ENCODE assay signal across 11 cellular contexts in the genomic region with DNA sequence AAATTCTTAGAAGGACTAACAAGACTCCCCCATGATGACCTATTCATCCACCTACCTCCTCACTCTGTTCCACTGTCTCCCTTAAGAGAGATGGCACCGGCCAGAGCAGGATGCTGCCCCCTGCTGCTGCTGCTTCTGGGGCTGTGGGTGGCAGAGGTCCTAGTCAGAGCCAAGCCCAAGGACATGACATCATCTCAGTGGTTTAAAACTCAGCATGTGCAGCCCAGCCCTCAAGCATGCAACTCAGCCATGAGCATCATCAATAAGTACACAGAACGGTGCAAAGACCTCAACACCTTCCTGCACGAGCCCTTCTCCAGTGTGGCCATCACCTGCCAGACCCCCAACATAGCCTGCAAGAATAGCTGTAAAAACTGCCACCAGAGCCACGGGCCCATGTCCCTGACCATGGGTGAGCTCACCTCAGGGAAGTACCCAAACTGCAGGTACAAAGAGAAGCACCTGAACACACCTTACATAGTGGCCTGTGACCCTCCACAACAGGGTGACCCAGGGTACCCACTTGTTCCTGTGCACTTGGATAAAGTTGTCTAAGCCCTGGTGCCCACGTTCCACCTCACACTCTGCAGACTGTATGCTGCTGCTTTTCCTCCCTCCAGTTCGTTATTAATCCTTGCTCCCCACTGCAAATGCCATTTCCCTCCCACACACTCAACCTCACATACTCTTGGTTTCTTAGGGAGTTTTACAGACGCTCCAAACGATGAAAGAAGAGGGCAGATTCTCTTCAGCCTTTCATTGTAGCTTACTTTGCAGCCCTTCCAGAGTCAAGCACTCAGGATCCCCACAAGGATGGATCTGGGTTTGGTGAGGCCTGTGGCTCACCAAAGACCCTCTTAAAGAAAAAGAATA. TPM values are rescaled to one million over a fixed set of nuclear protein-coding genes. Genes with fewer than 3 reads are reported as not detected.
DNase-seq lines count a peak whose midpoint lies in the region; ATAC-seq, FAIRE-seq and TF ChIP-seq lines count a peak whose summit lies in the region.
"Had no signal": no experiment of that assay in that cellular context is flagged by ENCODE, and none has a peak within 500 bp of the region (broad histone marks: within the 10 kb centered on the region; RNA-seq: fewer than 3 reads in every experiment).

Gene RNASE8 (plus strand): TSS at position 20 of the 873 bp plus-strand sequence. CDS start 71 bp downstream, at position 91.

- no peaks in the 10 kb centered on the region for H3K79me2 ChIP-seq in astrocyte (ENCODE audit: insufficient read depth, low read length)

- peak within 1 kb of the TSS; percentile 20 for H3K4me3 Mint-ChIP-seq in astrocyte (ENCODE audit: unreplicated experiment)
- H3K4me3 Mint-ChIP-seq: naive thymus-derived CD8-positive, alpha-beta T cell had no signal

- POLR2A ChIA-PET in HEK293 (lab: Yijun Ruan, JAX) = interaction anchor here (0.6 kb wide), 1 partner anchor 13 kb away, joined by 3 read pairs; no protein-coding TSS in a partner anchor

- H3K4me3 ChIP-seq in HEK293 (ENCODE audit: low read depth, low read length) (no peak within 1 kb of the TSS), astrocyte (ENCODE audit: insufficient read depth, low read depth, low read length) (no peak within 1 kb of the TSS), psoas muscle (no peak within 1 kb of the TSS)

- H3K27ac Mint-ChIP-seq in astrocyte (ENCODE audit: unreplicated experiment) = peak within 1 kb of the TSS; percentile 85

- H3K36me3 Mint-ChIP-seq in astrocyte (ENCODE audit: low read depth, unreplicated experiment) = no peaks in the 10 kb centered on the region
- H3K36me3 Mint-ChIP-seq: naive thymus-derived CD8-positive, alpha-beta T cell had no signal

- DNase-seq in AML-193 (lab: John Stamatoyannopoulos, UW) (peak; percentile 25 to 26), astrocyte (ENCODE audit: low read depth) (peak; percentile 54), myocyte (ENCODE audit: low read depth) (peak; percentile 47), NCI-H2196 (lab: John Stamatoyannopoulos, UW; ENCODE audit: unreplicated experiment) (no peak), psoas muscle (no peak), retina (no peak)
- DNase-seq: Kasumi-1; naive thymus-derived CD8-positive, alpha-beta T cell had no signal

- TF ChIP-seq CTCF in HEK293 (tag by site-specific recombination; IDR thresholded peaks at IDR 0.05) (no peak), astrocyte (IDR thresholded peaks at IDR 0.05; ENCODE audit: insufficient read depth, low read depth, low read length) (no peak), psoas muscle (IDR thresholded peaks at IDR 0.05) (no peak)

- H3K36me3 ChIP-seq in HEK293 (ENCODE audit: control insufficient read depth in 2 of 2, insufficient read depth in 1 of 2, low read length in 2 of 2) = no peaks in the 10 kb centered on the region
- H3K36me3 ChIP-seq in astrocyte (ENCODE audit: insufficient read depth, low read length) = no peaks in the 10 kb centered on the region
- H3K36me3 ChIP-seq in psoas muscle (ENCODE audit: insufficient read depth in 1 of 2, low read depth in 1 of 2) = no peaks in the 10 kb centered on the region

- no peaks in the 10 kb centered on the region for H3K27me3 Mint-ChIP-seq in astrocyte (ENCODE audit: low read depth, unreplicated experiment)

- H3K9me3 ChIP-seq in HEK293 (ENCODE audit: control insufficient read depth, insufficient read depth, low read depth, low read length) (no peaks in the 10 kb centered on the region), astrocyte (ENCODE audit: insufficient read depth, low read depth, low read length) (no peaks in the 10 kb centered on the region), psoas muscle (no peaks in the 10 kb centered on the region)

- ATAC-seq in HG02588 (IDR thresholded peaks at IDR 0.05; ENCODE audit: unreplicated experiment) (no peak), psoas muscle (no peak)
- ATAC-seq: naive thymus-derived CD8-positive, alpha-beta T cell had no signal

- peaks cover 49% of the 10 kb centered on the region for H3K4me1 Mint-ChIP-seq in astrocyte (ENCODE audit: low read depth, unreplicated experiment)
- H3K4me1 Mint-ChIP-seq: naive thymus-derived CD8-positive, alpha-beta T cell had no signal

- H4K20me1 ChIP-seq in astrocyte (ENCODE audit: insufficient read depth, low read length) = no peaks in the 10 kb centered on the region

- FAIRE-seq in astrocyte (lab: Jason Lieb, UNC) = no peak

- CTCF ChIA-PET in HEK293 (lab: Yijun Ruan, JAX) = interaction anchor here (0.5 to 1.8 kb wide), 7 partner anchors 12 to 746 kb away, joined by 3 to 6 read pairs (median 4); partner anchors contain the start of gene ARHGEF40

- intact Hi-C loops in psoas muscle (cut with DNase I) = no loop called here

- H3K4me1 ChIP-seq in HEK293 (ENCODE audit: control insufficient read depth, insufficient read depth, low read length) (no peaks in the 10 kb centered on the region; the same call in 1 of the 2 replicates), astrocyte (ENCODE audit: insufficient read depth, low read length) (peaks cover 14% of the 10 kb centered on the region), psoas muscle (no peaks in the 10 kb centered on the region)

- no peaks in the 10 kb centered on the region for H3K9me3 Mint-ChIP-seq in astrocyte (ENCODE audit: unreplicated experiment)
- H3K9me3 Mint-ChIP-seq: naive thymus-derived CD8-positive, alpha-beta T cell had no signal

- peak within 1 kb of the TSS; percentile 37 for H3K4me2 ChIP-seq in astrocyte (ENCODE audit: low read length)

- 73 to 79% (median 74%) methylated on average over 8 of the region's 8 CpGs for WGBS in psoas muscle, 3 donors

- no peak within 1 kb of the TSS for H3K9ac ChIP-seq in astrocyte (ENCODE audit: low read length)

- H3K27ac ChIP-seq in HEK293 (ENCODE audit: extremely low read depth, low read depth, low read length) = no peak within 1 kb of the TSS
- H3K27ac ChIP-seq in astrocyte (ENCODE audit: low read depth, low read length) = no peak within 1 kb of the TSS
- H3K27ac ChIP-seq in psoas muscle = no peak within 1 kb of the TSS

- no peaks in the 10 kb centered on the region for H3K27me3 ChIP-seq in astrocyte (ENCODE audit: insufficient read depth, low read length)
- H3K27me3 ChIP-seq in psoas muscle (ENCODE audit: insufficient read depth in 3 of 3, low read length in 2 of 3) = no peaks in the 10 kb centered on the region

- no peak within 1 kb of the TSS for H2AFZ ChIP-seq in astrocyte (ENCODE audit: low read depth, low read length)

TF ChIP-seq in HEK293, 187 proteins besides CTCF, POLR2A, EP300 and RAD21 (continues in another document):
- no peak for TF ChIP-seq ZNF530 (tag by site-specific recombination; IDR thresholded peaks at IDR 0.05; ENCODE audit: low read depth)
- no peak for TF ChIP-seq ZBTB10 (tag by site-specific recombination; IDR thresholded peaks at IDR 0.05)
- TF ChIP-seq TSHZ1 (tag by site-specific recombination; IDR thresholded peaks at IDR 0.05; ENCODE audit: borderline replicate concordance) = no peak
- TF ChIP-seq ZNF701 (tag by site-specific recombination; IDR thresholded peaks at IDR 0.05) = no peak
- TF ChIP-seq ZBTB17 (tag by site-specific recombination; IDR thresholded peaks at IDR 0.05) = peak; percentile 37; the same call in 1 of the 2 replicates
- no peak for TF ChIP-seq MYNN (tag by site-specific recombination; IDR thresholded peaks at IDR 0.05; ENCODE audit: borderline replicate concordance)

RNA-seq across cellular contexts. Expression of gene RNASE8, which starts in this region (rescaled TPM):
- not detected in 2 replicates for total RNA-seq in astrocyte
- not detected in 2 replicates for total RNA-seq in myocyte
- polyA plus RNA-seq in myocyte (2012) = not detected
- not detected for total RNA-seq in psoas muscle
- not detected for polyA plus RNA-seq in psoas muscle
- total RNA-seq: fibroblast of lung; naive thymus-derived CD8-positive, alpha-beta T cell had no signal
- polyA plus RNA-seq: fibroblast of lung; naive thymus-derived CD8-positive, alpha-beta T cell had no signal

Comparison
In these comparisons a context has a peak if more than half of its experiments do, and no peak if none do; other contexts are left out.
1. Peak in DNase-seq and H3K4me2 ChIP-seq in astrocyte; RNA of the gene not detected or under 1 TPM.
2. Peak in DNase-seq in myocyte; RNA of the gene not detected or under 1 TPM.
3. DNase-seq: peak in AML-193 (2 of 2); none in NCI-H2196 (single experiment), psoas muscle (0 of 2) and retina (single experiment).